Comparison of ENCODE assay signal across 14 cellular contexts in genomic region chr6:89321571-89321970, GRCh38. TPM values are rescaled to one million over a fixed set of nuclear protein-coding genes. Genes with fewer than 3 reads are reported as not detected.
DNase-seq lines count a peak whose midpoint lies in the region; ATAC-seq, FAIRE-seq and TF ChIP-seq lines count a peak whose summit lies in the region.
"Had no signal": no experiment of that assay in that cellular context is flagged by ENCODE, and none has a peak within 500 bp of the region (broad histone marks: within the 10 kb centered on the region; RNA-seq: fewer than 3 reads in every experiment).

No MANE protein-coding gene starts in this region.

- POLR2A ChIA-PET in GM12878 (lab: Charles Lee): interaction anchor here (1.1 kb wide), 1 partner anchor 241 kb away, joined by 3 read pairs; the partner anchor contains the start of gene PNRC1
- POLR2A ChIA-PET in RWPE1 (lab: Yijun Ruan, JAX; ENCODE audit: low non-redundant PET): no interaction called here

- SMC1A ChIA-PET in GM12878 (lab: Charles Lee; ENCODE audit: uncharacterized antibody, unreplicated experiment): interaction anchor here (1.2 to 1.5 kb wide), 3 partner anchors 14 to 29 kb away, joined by 3 to 4 read pairs (median 3); no protein-coding TSS in a partner anchor

- ATAC-seq in HG03565 (IDR thresholded peaks at IDR 0.05; ENCODE audit: unreplicated experiment) (peak; percentile 60), GM12878 (peak; percentile 17; the same call in 1 of the 3 replicates)
- ATAC-seq in activated CD8-positive, alpha-beta memory T cell treated with anti-CD3 and anti-CD28 coated beads, Interleukin-2, amount 10 ng/mL, durations not matched to agents 7 days and 5 days: no peak
- ATAC-seq: Panc1 had no signal

- H3K36me3 ChIP-seq in GM12878 (ENCODE audit: control insufficient read depth in 2 of 2, insufficient read depth in 2 of 2, low read length in 1 of 2): peaks cover 0 to 10% of the 10 kb centered on the region in 2 experiments; a peak in 2 of 4 replicates
- H3K36me3 ChIP-seq: neural progenitor cell had no signal

- TF ChIP-seq CTCF in GM12865 (IDR thresholded peaks at IDR 0.05; ENCODE audit: insufficient read depth, low read depth, low read length, missing control alignments): no peak
- no peak for TF ChIP-seq CTCF in GM12878 (IDR thresholded peaks at IDR 0.05 in 2 of 3, conservative IDR thresholded peaks at IDR 0.05 in 1 of 3; ENCODE audit: control insufficient read depth in 2 of 3, extremely low read depth in 1 of 3, insufficient read depth in 1 of 3, low read depth in 3 of 3, low read length in 3 of 3)
- TF ChIP-seq CTCF in RWPE1 (conservative IDR thresholded peaks at IDR 0.05; ENCODE audit: low read depth): no peak

- RAD21 ChIA-PET in GM12878 (lab: Charles Lee; ENCODE audit: unreplicated experiment): interaction anchor here (1.2 kb wide), 1 partner anchor 50 kb away, joined by 3 read pairs; no protein-coding TSS in a partner anchor

- no peak for FAIRE-seq in GM12878 (lab: Jason Lieb, UNC)

- H2AFZ ChIP-seq in GM12878 (ENCODE audit: control insufficient read depth, low read depth, low read length): no peak overlapping the region; the same call in 1 of the 2 replicates
- H2AFZ ChIP-seq: neural progenitor cell had no signal

- H3K27ac Mint-ChIP-seq in activated CD8-positive, alpha-beta memory T cell treated with anti-CD3 and anti-CD28 coated beads, Interleukin-2, amount 10 ng/mL, durations not matched to agents 7 days and 5 days: no peak overlapping the region
- H3K27ac Mint-ChIP-seq: activated B cell treated with CpG ODN at 0.5 μM for 24 hours, neural progenitor cell had no signal

- H3K79me2 ChIP-seq in GM12878 (ENCODE audit: control insufficient read depth, insufficient read depth, low read length): no peaks in the 10 kb centered on the region

- TF ChIP-seq EP300 in GM12878 (IDR thresholded peaks at IDR 0.05; ENCODE audit: borderline replicate concordance in 1 of 2, control insufficient read depth in 1 of 2, low read depth in 2 of 2, low read length in 2 of 2): no peak

- H3K9ac ChIP-seq in GM12878 (ENCODE audit: control insufficient read depth, insufficient read depth, low read length): no peak overlapping the region
- H3K9ac ChIP-seq: neural progenitor cell had no signal

- no peaks in the 10 kb centered on the region for H4K20me1 ChIP-seq in GM12878 (ENCODE audit: control insufficient read depth, insufficient read depth)

- H3K4me1 Mint-ChIP-seq in activated CD8-positive, alpha-beta memory T cell treated with anti-CD3 and anti-CD28 coated beads, Interleukin-2, amount 10 ng/mL, durations not matched to agents 7 days and 5 days: no peaks in the 10 kb centered on the region

- WGBS in GM12878 (ENCODE audit: insufficient coverage, insufficient replicate concordance, low lambda C conversion rate, missing lambda C conversion rate): 51% methylated on average over 5 of the region's 5 CpGs

- no peak for TF ChIP-seq POLR2A in GM12878 (IDR thresholded peaks at IDR 0.05; ENCODE audit: low read depth, low read length)

- no peak overlapping the region for H3K4me3 Mint-ChIP-seq in activated CD8-positive, alpha-beta memory T cell treated with anti-CD3 and anti-CD28 coated beads, Interleukin-2, amount 10 ng/mL, durations not matched to agents 7 days and 5 days
- H3K4me3 Mint-ChIP-seq: activated B cell treated with CpG ODN at 0.5 μM for 24 hours, neural progenitor cell had no signal

- CTCF ChIA-PET in GM12878 (lab: Yijun Ruan, JAX) (interaction anchor here (0.8 to 0.9 kb wide), 2 partner anchors 35 to 339 kb away, joined by 3 read pairs; no protein-coding TSS in a partner anchor), RWPE1 (lab: Yijun Ruan, JAX) (no interaction called here)
- CTCF ChIA-PET in activated CD8-positive, alpha-beta memory T cell treated with anti-CD3 and anti-CD28 coated beads, Interleukin-2, amount 10 ng/mL, durations not matched to agents 7 days and 5 days (lab: Charles Lee): no interaction called here

- H3K27me3 ChIP-seq in GM12878 (replicated peaks in 1 of 2; ENCODE audit: control insufficient read depth in 2 of 2, insufficient read depth in 2 of 2, low read length in 1 of 2): no peaks in the 10 kb centered on the region
- H3K27me3 ChIP-seq: neural progenitor cell had no signal

- H3K27me3 Mint-ChIP-seq in activated CD8-positive, alpha-beta memory T cell treated with anti-CD3 and anti-CD28 coated beads, Interleukin-2, amount 10 ng/mL, durations not matched to agents 7 days and 5 days: no peaks in the 10 kb centered on the region
- H3K27me3 Mint-ChIP-seq: activated B cell treated with CpG ODN at 0.5 μM for 24 hours had no signal

- H3K27ac ChIP-seq in GM12878 (ENCODE audit: control insufficient read depth, insufficient read depth) (peak overlapping the region; percentile 38), RWPE1 (no peak overlapping the region)
- H3K27ac ChIP-seq: epithelial cell of prostate, neural progenitor cell had no signal

- TF ChIP-seq RAD21 in GM12878 (IDR thresholded peaks at IDR 0.05; ENCODE audit: insufficient read depth, low read depth, low read length): no peak

- in situ Hi-C loops in GM12878 (cut with MboI): no loop called here

- intact Hi-C loops in GM12878 (cut with micrococcal nuclease; ENCODE audit: unreplicated experiment): no loop called here

- no peaks in the 10 kb centered on the region; the same call in 1 of the 3 replicates for H3K9me3 ChIP-seq in GM12878 (replicated peaks; ENCODE audit: control insufficient read depth, insufficient read depth, low read length)

- peak; percentile 75 for DNase-seq in GM12865 (ENCODE audit: low read depth)
- DNase-seq in GM12878 (ENCODE audit: low read depth, low spot score): peak; percentile 28
- peak; percentile 26 for DNase-seq in myocyte (ENCODE audit: low read depth)
- DNase-seq in NCI-H128 (lab: John Stamatoyannopoulos, UW; ENCODE audit: unreplicated experiment): no peak
- no peak for DNase-seq in DMS79 (lab: John Stamatoyannopoulos, UW)
- no peak for DNase-seq in RWPE1 (ENCODE audit: low spot score)
- no peak for DNase-seq in activated CD8-positive, alpha-beta memory T cell treated with anti-CD3 and anti-CD28 coated beads, Interleukin-2, amount 10 ng/mL, durations not matched to agents 7 days and 5 days
- DNase-seq: activated B cell treated with CpG ODN at 0.5 μM for 24 hours; activated T-cell treated with anti-CD3 and anti-CD28 coated beads, Interleukin-2, amount 50 U/mL, for 48 hours; NCI-H2081 had no signal

- H3K4me1 ChIP-seq in GM12878 (ENCODE audit: control insufficient read depth, insufficient read depth, low read length): peaks cover 8% of the 10 kb centered on the region

- peaks cover 15% of the 10 kb centered on the region for H3K36me3 Mint-ChIP-seq in activated CD8-positive, alpha-beta memory T cell treated with anti-CD3 and anti-CD28 coated beads, Interleukin-2, amount 10 ng/mL, durations not matched to agents 7 days and 5 days

- BruUV-seq in GM12878 (replicated peaks; lab: Mats Ljungman, UMichigan): no TSS peak

- peak overlapping the region; percentile 36 for H3K4me2 ChIP-seq in GM12878 (ENCODE audit: control insufficient read depth, insufficient read depth)
- H3K4me2 ChIP-seq: neural progenitor cell had no signal

- H3K4me3 ChIP-seq in GM12865 (ENCODE audit: low read depth, low read length) (no peak overlapping the region; the same call in 1 of the 2 replicates), GM12878 (0 out of 2 replicates have a peak overlapping the region, but pooled peaks have one; percentile 19)
- H3K4me3 ChIP-seq: neural progenitor cell had no signal

- H3K9me3 Mint-ChIP-seq in activated CD8-positive, alpha-beta memory T cell treated with anti-CD3 and anti-CD28 coated beads, Interleukin-2, amount 10 ng/mL, durations not matched to agents 7 days and 5 days (ENCODE audit: low read depth): peaks cover 1% of the 10 kb centered on the region
- H3K9me3 Mint-ChIP-seq: activated B cell treated with CpG ODN at 0.5 μM for 24 hours had no signal

RNA-seq across cellular contexts. Expression of gene GABRR2, which starts 6.5 kb away (rescaled TPM):
- 2.9 and 4.1 TPM in 2 replicates for total RNA-seq in GM12878 (2013; cell fraction: nucleolus; rRNA removed)
- total RNA-seq in GM12878 (2014; rRNA removed) (0.23 and 0.33 TPM in 2 replicates), GM12878 (2014; rRNA removed; fragmentation: Illumina TruSeq; extraction: Trizol) (0.31 and 0.32 TPM in 2 replicates), GM12878 (2021) (0.35 and 0.54 TPM in 2 replicates), myocyte (0.13 and 0.21 TPM in 2 replicates)
- polyA plus RNA-seq in GM12878 (2011; ENCODE audit: low read depth): 0.35 TPM
- polyA plus RNA-seq in GM12878 (2011; rRNA removed) (0.27 and 0.34 TPM in 2 replicates), GM12878 (2014; fragmentation: Illumina TruSeq; extraction: Trizol) (0.59 and 0.72 TPM in 2 replicates), GM12878 (2014; fragmentation: Nextera tagmentation; extraction: Ambion mirVana) (not detected), GM12878 (2014; rRNA removed) (0.33 and 0.62 TPM in 2 replicates), GM12878 (2016; fragmentation: Nextera tagmentation; extraction: Ambion mirVana) (under 1 TPM; 0.16 to 0.19 TPM)
- 0.36 and 0.37 TPM in 2 replicates for polyA plus RNA-seq in GM12878 (2011; cell fraction: cytosol; rRNA removed)
- polyA plus RNA-seq in GM12878 (2011; cell fraction: nucleus; rRNA removed): 4.2 and 4.3 TPM in 2 replicates
- polyA plus RNA-seq in GM12878 (2012): 0.38 and 0.58 TPM in 2 replicates
- 0.22 and 0.26 TPM in 2 replicates for polyA minus RNA-seq in GM12878 (2011; rRNA and poly(A)+ RNA removed)
- not detected in 2 replicates for polyA minus RNA-seq in GM12878 (2011; cell fraction: cytosol; rRNA and poly(A)+ RNA removed)
- polyA minus RNA-seq in GM12878 (2011; cell fraction: nucleus; rRNA and poly(A)+ RNA removed): 0.48 and 0.77 TPM in 2 replicates
- polyA plus RNA-seq in myocyte (2012): 0.30 TPM
- 1 to 10 TPM in 1 of 2 experiments, under 1 TPM in 1; 0.67 to 1.0 TPM for total RNA-seq in activated CD8-positive, alpha-beta memory T cell treated with anti-CD3 and anti-CD28 coated beads, Interleukin-2, amount 10 ng/mL, durations not matched to agents 7 days and 5 days

RNA-seq across cellular contexts. Expression of gene UBE2J1, which starts 31.0 kb away (rescaled TPM):
- 36.7 and 38.5 TPM in 2 replicates for total RNA-seq in GM12878 (2013; cell fraction: nucleolus; rRNA removed)
- total RNA-seq in GM12878 (2014; rRNA removed): 90.6 and 96.0 TPM in 2 replicates
- 110 and 114 TPM in 2 replicates for total RNA-seq in GM12878 (2014; rRNA removed; fragmentation: Illumina TruSeq; extraction: Trizol)
- 84.3 and 85.9 TPM in 2 replicates for total RNA-seq in GM12878 (2021)
- polyA plus RNA-seq in GM12878 (2011; ENCODE audit: low read depth): 65.5 TPM
- polyA plus RNA-seq in GM12878 (2011; rRNA removed): 89.5 and 129 TPM in 2 replicates
- polyA plus RNA-seq in GM12878 (2011; cell fraction: cytosol; rRNA removed): 43.6 and 46.9 TPM in 2 replicates
- polyA plus RNA-seq in GM12878 (2011; cell fraction: nucleus; rRNA removed): 22.2 and 24.3 TPM in 2 replicates
- 84.3 and 96.2 TPM in 2 replicates for polyA plus RNA-seq in GM12878 (2012)
- 120 and 151 TPM in 2 replicates for polyA plus RNA-seq in GM12878 (2014; fragmentation: Illumina TruSeq; extraction: Trizol)
- polyA plus RNA-seq in GM12878 (2014; fragmentation: Nextera tagmentation; extraction: Ambion mirVana): 10 to 100 TPM; 48.7 to 69.1 TPM
- polyA plus RNA-seq in GM12878 (2014; rRNA removed): 68.5 and 76.8 TPM in 2 replicates
- polyA plus RNA-seq in GM12878 (2016; fragmentation: Nextera tagmentation; extraction: Ambion mirVana): 100 to 1,000 TPM; 129 to 131 TPM
- 59.3 and 75.9 TPM in 2 replicates for polyA minus RNA-seq in GM12878 (2011; rRNA and poly(A)+ RNA removed)
- 25.3 and 30.1 TPM in 2 replicates for polyA minus RNA-seq in GM12878 (2011; cell fraction: cytosol; rRNA and poly(A)+ RNA removed)
- 11.0 and 17.1 TPM in 2 replicates for polyA minus RNA-seq in GM12878 (2011; cell fraction: nucleus; rRNA and poly(A)+ RNA removed)
- 23.6 and 23.9 TPM in 2 replicates for total RNA-seq in myocyte
- 18.7 TPM for polyA plus RNA-seq in myocyte (2012)
- 10 to 100 TPM; 26.1 to 31.2 TPM for total RNA-seq in activated CD8-positive, alpha-beta memory T cell treated with anti-CD3 and anti-CD28 coated beads, Interleukin-2, amount 10 ng/mL, durations not matched to agents 7 days and 5 days

Comparison
In these comparisons a context has a peak if more than half of its experiments do, and no peak if none do; other contexts are left out.
1. DNase-seq: peak in GM12865 (single experiment), GM12878 (single experiment) and myocyte (single experiment); none in NCI-H128 (single experiment), DMS79 (single experiment), RWPE1 (single experiment) and activated CD8-positive, alpha-beta memory T cell treated with anti-CD3 and anti-CD28 coated beads, Interleukin-2, amount 10 ng/mL, durations not matched to agents 7 days and 5 days (single experiment).